In the genomic region with DNA sequence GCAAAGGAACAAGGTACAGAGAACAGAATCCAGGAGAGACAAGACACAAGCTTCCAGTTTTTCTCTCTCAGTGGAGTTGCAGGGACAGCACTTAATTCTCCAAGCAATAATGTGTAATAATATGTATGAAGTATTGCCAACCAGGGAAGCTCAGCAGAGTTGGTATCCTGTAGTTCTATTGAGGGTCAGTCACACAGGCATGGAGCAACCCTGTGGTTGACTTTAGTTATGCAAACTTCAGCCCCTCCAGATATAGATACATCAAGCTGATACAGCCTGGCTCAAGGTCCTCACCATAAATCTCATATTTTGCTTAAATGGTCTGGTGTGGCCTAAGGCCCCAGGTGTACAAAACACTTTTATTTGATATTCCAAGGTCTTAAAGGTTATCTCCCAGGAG, we compare ENCODE assay signal across 1 cellular context.
TF ChIP-seq lines count a peak whose summit lies in the region.

No MANE protein-coding gene starts in this region.

TF ChIP-seq in GM23338, 12 proteins besides CTCF, POLR2A, EP300 and RAD21:
- TF ChIP-seq, protein P1, sequence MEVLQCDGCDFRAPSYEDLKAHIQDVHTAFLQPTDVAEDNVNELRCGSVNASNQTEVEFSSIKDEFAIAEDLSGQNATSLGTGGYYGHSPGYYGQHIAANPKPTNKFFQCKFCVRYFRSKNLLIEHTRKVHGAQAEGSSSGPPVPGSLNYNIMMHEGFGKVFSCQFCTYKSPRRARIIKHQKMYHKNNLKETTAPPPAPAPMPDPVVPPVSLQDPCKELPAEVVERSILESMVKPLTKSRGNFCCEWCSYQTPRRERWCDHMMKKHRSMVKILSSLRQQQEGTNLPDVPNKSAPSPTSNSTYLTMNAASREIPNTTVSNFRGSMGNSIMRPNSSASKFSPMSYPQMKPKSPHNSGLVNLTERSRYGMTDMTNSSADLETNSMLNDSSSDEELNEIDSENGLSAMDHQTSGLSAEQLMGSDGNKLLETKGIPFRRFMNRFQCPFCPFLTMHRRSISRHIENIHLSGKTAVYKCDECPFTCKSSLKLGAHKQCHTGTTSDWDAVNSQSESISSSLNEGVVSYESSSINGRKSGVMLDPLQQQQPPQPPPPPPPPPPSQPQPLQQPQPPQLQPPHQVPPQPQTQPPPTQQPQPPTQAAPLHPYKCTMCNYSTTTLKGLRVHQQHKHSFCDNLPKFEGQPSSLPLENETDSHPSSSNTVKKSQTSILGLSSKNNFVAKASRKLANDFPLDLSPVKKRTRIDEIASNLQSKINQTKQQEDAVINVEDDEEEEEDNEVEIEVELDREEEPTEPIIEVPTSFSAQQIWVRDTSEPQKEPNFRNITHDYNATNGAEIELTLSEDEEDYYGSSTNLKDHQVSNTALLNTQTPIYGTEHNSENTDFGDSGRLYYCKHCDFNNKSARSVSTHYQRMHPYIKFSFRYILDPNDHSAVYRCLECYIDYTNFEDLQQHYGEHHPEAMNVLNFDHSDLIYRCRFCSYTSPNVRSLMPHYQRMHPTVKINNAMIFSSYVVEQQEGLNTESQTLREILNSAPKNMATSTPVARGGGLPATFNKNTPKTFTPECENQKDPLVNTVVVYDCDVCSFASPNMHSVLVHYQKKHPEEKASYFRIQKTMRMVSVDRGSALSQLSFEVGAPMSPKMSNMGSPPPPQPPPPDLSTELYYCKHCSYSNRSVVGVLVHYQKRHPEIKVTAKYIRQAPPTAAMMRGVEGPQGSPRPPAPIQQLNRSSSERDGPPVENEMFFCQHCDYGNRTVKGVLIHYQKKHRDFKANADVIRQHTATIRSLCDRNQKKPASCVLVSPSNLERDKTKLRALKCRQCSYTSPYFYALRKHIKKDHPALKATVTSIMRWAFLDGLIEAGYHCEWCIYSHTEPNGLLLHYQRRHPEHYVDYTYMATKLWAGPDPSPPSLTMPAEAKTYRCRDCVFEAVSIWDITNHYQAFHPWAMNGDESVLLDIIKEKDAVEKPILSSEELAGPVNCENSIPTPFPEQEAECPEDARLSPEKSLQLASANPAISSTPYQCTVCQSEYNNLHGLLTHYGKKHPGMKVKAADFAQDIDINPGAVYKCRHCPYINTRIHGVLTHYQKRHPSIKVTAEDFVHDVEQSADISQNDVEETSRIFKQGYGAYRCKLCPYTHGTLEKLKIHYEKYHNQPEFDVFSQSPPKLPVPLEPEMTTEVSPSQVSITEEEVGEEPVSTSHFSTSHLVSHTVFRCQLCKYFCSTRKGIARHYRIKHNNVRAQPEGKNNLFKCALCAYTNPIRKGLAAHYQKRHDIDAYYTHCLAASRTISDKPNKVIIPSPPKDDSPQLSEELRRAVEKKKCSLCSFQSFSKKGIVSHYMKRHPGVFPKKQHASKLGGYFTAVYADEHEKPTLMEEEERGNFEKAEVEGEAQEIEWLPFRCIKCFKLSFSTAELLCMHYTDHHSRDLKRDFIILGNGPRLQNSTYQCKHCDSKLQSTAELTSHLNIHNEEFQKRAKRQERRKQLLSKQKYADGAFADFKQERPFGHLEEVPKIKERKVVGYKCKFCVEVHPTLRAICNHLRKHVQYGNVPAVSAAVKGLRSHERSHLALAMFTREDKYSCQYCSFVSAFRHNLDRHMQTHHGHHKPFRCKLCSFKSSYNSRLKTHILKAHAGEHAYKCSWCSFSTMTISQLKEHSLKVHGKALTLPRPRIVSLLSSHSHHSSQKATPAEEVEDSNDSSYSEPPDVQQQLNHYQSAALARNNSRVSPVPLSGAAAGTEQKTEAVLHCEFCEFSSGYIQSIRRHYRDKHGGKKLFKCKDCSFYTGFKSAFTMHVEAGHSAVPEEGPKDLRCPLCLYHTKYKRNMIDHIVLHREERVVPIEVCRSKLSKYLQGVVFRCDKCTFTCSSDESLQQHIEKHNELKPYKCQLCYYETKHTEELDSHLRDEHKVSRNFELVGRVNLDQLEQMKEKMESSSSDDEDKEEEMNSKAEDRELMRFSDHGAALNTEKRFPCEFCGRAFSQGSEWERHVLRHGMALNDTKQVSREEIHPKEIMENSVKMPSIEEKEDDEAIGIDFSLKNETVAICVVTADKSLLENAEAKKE (CRISPR knock-in tag; IDR thresholded peaks at IDR 0.05): no peak
- no peak for TF ChIP-seq EZH2phosphoT487 (IDR thresholded peaks at IDR 0.05; ENCODE audit: unreplicated experiment)
- TF ChIP-seq, protein P2, sequence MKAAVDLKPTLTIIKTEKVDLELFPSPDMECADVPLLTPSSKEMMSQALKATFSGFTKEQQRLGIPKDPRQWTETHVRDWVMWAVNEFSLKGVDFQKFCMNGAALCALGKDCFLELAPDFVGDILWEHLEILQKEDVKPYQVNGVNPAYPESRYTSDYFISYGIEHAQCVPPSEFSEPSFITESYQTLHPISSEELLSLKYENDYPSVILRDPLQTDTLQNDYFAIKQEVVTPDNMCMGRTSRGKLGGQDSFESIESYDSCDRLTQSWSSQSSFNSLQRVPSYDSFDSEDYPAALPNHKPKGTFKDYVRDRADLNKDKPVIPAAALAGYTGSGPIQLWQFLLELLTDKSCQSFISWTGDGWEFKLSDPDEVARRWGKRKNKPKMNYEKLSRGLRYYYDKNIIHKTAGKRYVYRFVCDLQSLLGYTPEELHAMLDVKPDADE (IDR thresholded peaks at IDR 0.05): no peak
- no peak for TF ChIP-seq ZNF114 (CRISPR knock-in tag; IDR thresholded peaks at IDR 0.05)
- TF ChIP-seq, protein P3, sequence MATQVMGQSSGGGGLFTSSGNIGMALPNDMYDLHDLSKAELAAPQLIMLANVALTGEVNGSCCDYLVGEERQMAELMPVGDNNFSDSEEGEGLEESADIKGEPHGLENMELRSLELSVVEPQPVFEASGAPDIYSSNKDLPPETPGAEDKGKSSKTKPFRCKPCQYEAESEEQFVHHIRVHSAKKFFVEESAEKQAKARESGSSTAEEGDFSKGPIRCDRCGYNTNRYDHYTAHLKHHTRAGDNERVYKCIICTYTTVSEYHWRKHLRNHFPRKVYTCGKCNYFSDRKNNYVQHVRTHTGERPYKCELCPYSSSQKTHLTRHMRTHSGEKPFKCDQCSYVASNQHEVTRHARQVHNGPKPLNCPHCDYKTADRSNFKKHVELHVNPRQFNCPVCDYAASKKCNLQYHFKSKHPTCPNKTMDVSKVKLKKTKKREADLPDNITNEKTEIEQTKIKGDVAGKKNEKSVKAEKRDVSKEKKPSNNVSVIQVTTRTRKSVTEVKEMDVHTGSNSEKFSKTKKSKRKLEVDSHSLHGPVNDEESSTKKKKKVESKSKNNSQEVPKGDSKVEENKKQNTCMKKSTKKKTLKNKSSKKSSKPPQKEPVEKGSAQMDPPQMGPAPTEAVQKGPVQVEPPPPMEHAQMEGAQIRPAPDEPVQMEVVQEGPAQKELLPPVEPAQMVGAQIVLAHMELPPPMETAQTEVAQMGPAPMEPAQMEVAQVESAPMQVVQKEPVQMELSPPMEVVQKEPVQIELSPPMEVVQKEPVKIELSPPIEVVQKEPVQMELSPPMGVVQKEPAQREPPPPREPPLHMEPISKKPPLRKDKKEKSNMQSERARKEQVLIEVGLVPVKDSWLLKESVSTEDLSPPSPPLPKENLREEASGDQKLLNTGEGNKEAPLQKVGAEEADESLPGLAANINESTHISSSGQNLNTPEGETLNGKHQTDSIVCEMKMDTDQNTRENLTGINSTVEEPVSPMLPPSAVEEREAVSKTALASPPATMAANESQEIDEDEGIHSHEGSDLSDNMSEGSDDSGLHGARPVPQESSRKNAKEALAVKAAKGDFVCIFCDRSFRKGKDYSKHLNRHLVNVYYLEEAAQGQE (IDR thresholded peaks at IDR 0.05; ENCODE audit: unreplicated experiment): no peak
- no peak for TF ChIP-seq NANOG (IDR thresholded peaks at IDR 0.05; ENCODE audit: borderline replicate concordance)
TF ChIP-seq in GM23338: peak in this region for 0.
